13 cellular contexts compared by ENCODE assay signal in genomic region chr20:44735816-44736169, GRCh38. TPM values are rescaled to one million over a fixed set of nuclear protein-coding genes. Genes with fewer than 3 reads are reported as not detected.
DNase-seq lines count a peak whose midpoint lies in the region; ATAC-seq and TF ChIP-seq lines count a peak whose summit lies in the region.
"Had no signal": no experiment of that assay in that cellular context is flagged by ENCODE, and none has a peak within 500 bp of the region (broad histone marks: within the 10 kb centered on the region; RNA-seq: fewer than 3 reads in every experiment).

No MANE protein-coding gene starts in this region.

- H3K9me3 ChIP-seq in BLaER1 treated with 17β-estradiol and CSF1 and Interleukin-3, amounts not matched to agents 10 nM and 100 nM (replicated peaks in 1 of 11), result peaks cover 10 to 28% (median 18%) of the 10 kb centered on the region in 11 experiments
- no peaks in the 10 kb centered on the region for H3K9me3 ChIP-seq in HEK293 (ENCODE audit: control insufficient read depth, insufficient read depth, low read depth, low read length)
- H3K9me3 ChIP-seq in ascending aorta, result no peaks in the 10 kb centered on the region
- H3K9me3 ChIP-seq in naive thymus-derived CD4-positive, alpha-beta T cell (ENCODE audit: control insufficient read depth in 2 of 3, low read length in 3 of 3), result no peaks in the 10 kb centered on the region

- peaks cover 0 to 13% (median 0%) of the 10 kb centered on the region in 11 donors for H3K9me3 Mint-ChIP-seq in naive thymus-derived CD4-positive, alpha-beta T cell

- POLR2A ChIA-PET in HEK293 (lab: Yijun Ruan, JAX), result no interaction called here
- POLR2A ChIA-PET in naive thymus-derived CD4-positive, alpha-beta T cell (lab: Charles Lee), result no interaction called here

- H3K36me3 ChIP-seq in BLaER1 treated with 17β-estradiol and CSF1 and Interleukin-3, amounts not matched to agents 10 nM and 100 nM, result no peaks in the 10 kb centered on the region
- H3K36me3 ChIP-seq in HEK293 (ENCODE audit: control insufficient read depth in 2 of 2, insufficient read depth in 1 of 2, low read length in 2 of 2) (no peaks in the 10 kb centered on the region), ascending aorta (no peaks in the 10 kb centered on the region)
- H3K36me3 ChIP-seq in naive thymus-derived CD4-positive, alpha-beta T cell (ENCODE audit: control insufficient read depth in 2 of 3, insufficient read depth in 3 of 3, low read length in 3 of 3), result no peaks in the 10 kb centered on the region

- H3K27me3 ChIP-seq in BLaER1 treated with 17β-estradiol and CSF1 and Interleukin-3, amounts not matched to agents 10 nM and 100 nM, result no peaks in the 10 kb centered on the region
- H3K27me3 ChIP-seq in ascending aorta, result no peaks in the 10 kb centered on the region
- H3K27me3 ChIP-seq in naive thymus-derived CD4-positive, alpha-beta T cell (ENCODE audit: control insufficient read depth in 2 of 2, insufficient read depth in 2 of 2, low read length in 2 of 2), result no peaks in the 10 kb centered on the region

- no peak overlapping the region for H3K9ac ChIP-seq in BLaER1 treated with 17β-estradiol and CSF1 and Interleukin-3, amounts not matched to agents 10 nM and 100 nM

- intact Hi-C loops in ascending aorta (cut with DNase I), result loop anchor here (5.0 kb wide), 2 partner anchors 258 to 523 kb away; partner anchors contain the start of genes OSER1 and TTPAL
- intact Hi-C loops in naive thymus-derived CD4-positive, alpha-beta T cell (cut with micrococcal nuclease), result loop anchor here (2.0 to 10.0 kb wide), 6 partner anchors 121 to 525 kb away; partner anchors contain the start of genes FITM2 (in 1 of the 2), OSER1 (in 1 of the 2), SERINC3 (in 1 of the 2) and YWHAB (in 1 of the 2)

- H3K36me3 Mint-ChIP-seq in naive thymus-derived CD4-positive, alpha-beta T cell, result peaks cover 0 to 21% (median 0%) of the 10 kb centered on the region in 5 donors
- H3K36me3 Mint-ChIP-seq: CD4-positive, CD25-positive, alpha-beta regulatory T cell had no signal

- H3K27ac Mint-ChIP-seq in naive thymus-derived CD4-positive, alpha-beta T cell, result peak overlapping the region in 5 of 9 donors; percentile 13 to 91 (median 71)

- H3K27ac ChIP-seq in BLaER1 treated with 17β-estradiol and CSF1 and Interleukin-3, amounts not matched to agents 10 nM and 100 nM, result peak overlapping the region in 9 of 11 experiments; percentile 23 to 62 (median 40); a peak in 13 of 22 replicates
- H3K27ac ChIP-seq in HEK293 (ENCODE audit: extremely low read depth, low read depth, low read length), result no peak overlapping the region
- peak overlapping the region; percentile 80 to 93 for H3K27ac ChIP-seq in ascending aorta
- no peak overlapping the region for H3K27ac ChIP-seq in naive thymus-derived CD4-positive, alpha-beta T cell (ENCODE audit: low read depth, low read length)

- no peak overlapping the region for H3K4me3 ChIP-seq in BLaER1 treated with 17β-estradiol and CSF1 and Interleukin-3, amounts not matched to agents 10 nM and 100 nM
- no peak overlapping the region for H3K4me3 ChIP-seq in HEK293 (ENCODE audit: low read depth, low read length)
- peak overlapping the region in 1 of 2 donors; percentile 23 for H3K4me3 ChIP-seq in ascending aorta
- H3K4me3 ChIP-seq in naive thymus-derived CD4-positive, alpha-beta T cell (ENCODE audit: low read length), result no peak overlapping the region

- peaks cover 11 to 27% (median 25%) of the 10 kb centered on the region in 7 donors for H3K4me1 Mint-ChIP-seq in naive thymus-derived CD4-positive, alpha-beta T cell

- peak overlapping the region in 5 of 11 experiments; percentile 13 to 43 (median 17); a peak in 7 of 22 replicates for H3K4me2 ChIP-seq in BLaER1 treated with 17β-estradiol and CSF1 and Interleukin-3, amounts not matched to agents 10 nM and 100 nM

- no peaks in the 10 kb centered on the region; a peak in 1 of 22 replicates for H4K20me1 ChIP-seq in BLaER1 treated with 17β-estradiol and CSF1 and Interleukin-3, amounts not matched to agents 10 nM and 100 nM

- H3K4me1 ChIP-seq in BLaER1 treated with 17β-estradiol and CSF1 and Interleukin-3, amounts not matched to agents 10 nM and 100 nM, result peaks cover 0 to 13% (median 5%) of the 10 kb centered on the region in 10 experiments; a peak in 5 of 20 replicates
- H3K4me1 ChIP-seq in HEK293 (ENCODE audit: control insufficient read depth, insufficient read depth, low read length) (no peaks in the 10 kb centered on the region), ascending aorta (peaks cover 11 to 49% of the 10 kb centered on the region in 2 donors)
- no peaks in the 10 kb centered on the region for H3K4me1 ChIP-seq in naive thymus-derived CD4-positive, alpha-beta T cell (ENCODE audit: control insufficient read depth in 2 of 2, insufficient read depth in 2 of 2, low read length in 2 of 2)

- CTCF ChIA-PET in HEK293 (lab: Yijun Ruan, JAX), result interaction anchor here (8.2 kb wide), 1 partner anchor 51 kb away, joined by 208 read pairs; no protein-coding TSS in a partner anchor
- CTCF ChIA-PET in naive thymus-derived CD4-positive, alpha-beta T cell (lab: Charles Lee), result no interaction called here

- peak overlapping the region in 7 of 10 donors; percentile 29 to 83 (median 72) for H3K4me3 Mint-ChIP-seq in naive thymus-derived CD4-positive, alpha-beta T cell

- no peak for TF ChIP-seq CTCF in HEK293 (tag by site-specific recombination; IDR thresholded peaks at IDR 0.05)
- TF ChIP-seq CTCF in ascending aorta (IDR thresholded peaks at IDR 0.05), result no peak

- ATAC-seq in naive thymus-derived CD4-positive, alpha-beta T cell, result no peak
- ATAC-seq in HG02610 (IDR thresholded peaks at IDR 0.05; ENCODE audit: unreplicated experiment) (no peak), HG02870 (IDR thresholded peaks at IDR 0.05; ENCODE audit: unreplicated experiment) (no peak)

- DNase-seq in ascending aorta (ENCODE audit: low spot score in 2 of 2), result no peak
- DNase-seq in naive thymus-derived CD4-positive, alpha-beta T cell, result no peak
- no peak for DNase-seq in NCI-H1417 (lab: John Stamatoyannopoulos, UW)
- DNase-seq in NCI-H226, result no peak
- DNase-seq: activated CD8-positive, alpha-beta memory T cell treated with anti-CD3 and anti-CD28 coated beads, Interleukin-2, amount 50 U/mL, for 48 hours had no signal

- no peaks in the 10 kb centered on the region for H3K27me3 Mint-ChIP-seq in naive thymus-derived CD4-positive, alpha-beta T cell

TF ChIP-seq in HEK293, 187 proteins besides CTCF, POLR2A, EP300 and RAD21:
- 0 out of 2 replicates have a peak, but pooled peaks have one; percentile 24 for TF ChIP-seq ZNF561 (tag by site-specific recombination; IDR thresholded peaks at IDR 0.05; ENCODE audit: borderline replicate concordance)
- no peak for TF ChIP-seq ZNF423 (tag by site-specific recombination; IDR thresholded peaks at IDR 0.05)

RNA-seq across cellular contexts. Expression of gene KCNK15, which starts 9.9 kb away (rescaled TPM):
- 62.6 TPM for total RNA-seq in ascending aorta
- under 1 TPM in 1 of 5 experiments, not detected in 4; 0.19 TPM for total RNA-seq in naive thymus-derived CD4-positive, alpha-beta T cell
- not detected for polyA plus RNA-seq in naive thymus-derived CD4-positive, alpha-beta T cell
- total RNA-seq: CD4-positive, CD25-positive, alpha-beta regulatory T cell; epithelial cell of proximal tubule; lung microvascular endothelial cell had no signal
- polyA plus RNA-seq: CD4-positive, CD25-positive, alpha-beta regulatory T cell had no signal

RNA-seq across cellular contexts. Expression of gene CCN5, which starts 20.6 kb away (rescaled TPM):
- 377 TPM for total RNA-seq in ascending aorta
- not detected for total RNA-seq in naive thymus-derived CD4-positive, alpha-beta T cell
- polyA plus RNA-seq in naive thymus-derived CD4-positive, alpha-beta T cell, result not detected
- total RNA-seq: bronchial epithelial cell; CD4-positive, CD25-positive, alpha-beta regulatory T cell; epithelial cell of proximal tubule; lung microvascular endothelial cell had no signal
- polyA plus RNA-seq: CD4-positive, CD25-positive, alpha-beta regulatory T cell had no signal

Comparison
In these comparisons a context has a peak if more than half of its experiments do, and no peak if none do; other contexts are left out.
1. H3K27ac ChIP-seq: peak in BLaER1 treated with 17β-estradiol and CSF1 and Interleukin-3, amounts not matched to agents 10 nM and 100 nM (9 of 11) and ascending aorta (2 of 2); none in HEK293 (single experiment) and naive thymus-derived CD4-positive, alpha-beta T cell (single experiment).
2. RNA of gene KCNK15, which starts 9.9 kb away (total RNA-seq): 62.6 TPM in ascending aorta (single experiment); 0.19 TPM in naive thymus-derived CD4-positive, alpha-beta T cell; every median in the first group is over 10 times any median in the second.
3. RNA of gene CCN5, which starts 20.6 kb away (total RNA-seq): 377 TPM in ascending aorta (single experiment); not detected in naive thymus-derived CD4-positive, alpha-beta T cell; every median in the first group is over 100 times any median in the second.